Comparison of ENCODE assay signal across 18 cellular contexts in genomic region chr1:227065311-227065710, GRCh38.
DNase-seq lines count a peak whose midpoint lies in the region; ATAC-seq, FAIRE-seq and TF ChIP-seq lines count a peak whose summit lies in the region.
"Had no signal": no experiment of that assay in that cellular context is flagged by ENCODE, and none has a peak within 500 bp of the region (broad histone marks: within the 10 kb centered on the region; RNA-seq: fewer than 3 reads in every experiment).

No MANE protein-coding gene starts in this region.

- peak; percentile 51 for DNase-seq in EH (ENCODE audit: low read depth)
- DNase-seq in astrocyte (ENCODE audit: low read depth) = peak; percentile 18
- DNase-seq in fibroblast of peridontal ligament (ENCODE audit: extremely low read depth) = peak; percentile 40
- DNase-seq in NCI-H526 (lab: John Stamatoyannopoulos, UW) = no peak
- no peak for DNase-seq in activated T-cell treated with anti-CD3 and anti-CD28 coated beads, Interleukin-2, amount 50 U/mL, for 72 hours
- no peak for DNase-seq in iPS-NIHi11 (ENCODE audit: low spot score)
- DNase-seq: ACHN; C1 segment of cervical spinal cord; CD4-positive, alpha-beta T cell; DND-41; GF-D8; GM23248; IMR-90; KBM-7 had no signal

- no peak overlapping the region for H3K27ac ChIP-seq in astrocyte (ENCODE audit: low read depth, low read length)
- H3K27ac ChIP-seq: GM23248 had no signal

- no peaks in the 10 kb centered on the region for H3K9me3 ChIP-seq in astrocyte (ENCODE audit: insufficient read depth, low read depth, low read length)

- H3K4me3 ChIP-seq in astrocyte (ENCODE audit: insufficient read depth, low read depth, low read length) = no peak overlapping the region
- H3K4me3 ChIP-seq: GM23248 had no signal

- H3K9me3 Mint-ChIP-seq in astrocyte (ENCODE audit: unreplicated experiment) = no peaks in the 10 kb centered on the region
- H3K9me3 Mint-ChIP-seq in activated T-cell treated with anti-CD3 and anti-CD28 coated beads, Interleukin-2, amount 50 U/mL, for 72 hours = peaks cover 2 to 4% of the 10 kb centered on the region in 2 donors

- no peaks in the 10 kb centered on the region for H3K27me3 ChIP-seq in astrocyte (ENCODE audit: insufficient read depth, low read length)

- peaks cover 7% of the 10 kb centered on the region for H3K36me3 ChIP-seq in astrocyte (ENCODE audit: insufficient read depth, low read length)

- H4K20me1 ChIP-seq in astrocyte (ENCODE audit: insufficient read depth, low read length) = no peaks in the 10 kb centered on the region

- peaks cover 13% of the 10 kb centered on the region for H3K4me1 Mint-ChIP-seq in astrocyte (ENCODE audit: low read depth, unreplicated experiment)
- peaks cover 4% of the 10 kb centered on the region for H3K4me1 Mint-ChIP-seq in activated T-cell treated with anti-CD3 and anti-CD28 coated beads, Interleukin-2, amount 50 U/mL, for 72 hours (ENCODE audit: low read depth)
- H3K4me1 Mint-ChIP-seq: B cell had no signal

- no peaks in the 10 kb centered on the region for H3K27me3 Mint-ChIP-seq in astrocyte (ENCODE audit: low read depth, unreplicated experiment)
- peaks cover 22% of the 10 kb centered on the region for H3K27me3 Mint-ChIP-seq in activated T-cell treated with anti-CD3 and anti-CD28 coated beads, Interleukin-2, amount 50 U/mL, for 72 hours (ENCODE audit: low read depth)

- no peak for TF ChIP-seq CTCF in astrocyte (IDR thresholded peaks at IDR 0.05; ENCODE audit: insufficient read depth, low read depth, low read length)

- no peaks in the 10 kb centered on the region for H3K79me2 ChIP-seq in astrocyte (ENCODE audit: insufficient read depth, low read length)

- no peak overlapping the region for H3K4me3 Mint-ChIP-seq in astrocyte (ENCODE audit: unreplicated experiment)
- no peak overlapping the region for H3K4me3 Mint-ChIP-seq in activated T-cell treated with anti-CD3 and anti-CD28 coated beads, Interleukin-2, amount 50 U/mL, for 72 hours
- H3K4me3 Mint-ChIP-seq: B cell; CD4-positive, alpha-beta T cell had no signal

- H3K36me3 Mint-ChIP-seq in astrocyte (ENCODE audit: low read depth, unreplicated experiment) = peaks cover 4% of the 10 kb centered on the region
- H3K36me3 Mint-ChIP-seq in activated T-cell treated with anti-CD3 and anti-CD28 coated beads, Interleukin-2, amount 50 U/mL, for 72 hours (ENCODE audit: insufficient read depth in 2 of 2) = peaks cover 0 to under 1% of the 10 kb centered on the region in 2 donors

- FAIRE-seq in astrocyte (lab: Jason Lieb, UNC) = no peak
- FAIRE-seq: H54 had no signal

- no peak overlapping the region for H3K9ac ChIP-seq in astrocyte (ENCODE audit: low read length)
- H3K9ac ChIP-seq: GM23248 had no signal

- no peak for ATAC-seq in HG02884 (IDR thresholded peaks at IDR 0.05; ENCODE audit: unreplicated experiment)
- no peak for ATAC-seq in activated T-cell treated with anti-CD3 and anti-CD28 coated beads, Interleukin-2, amount 50 U/mL, for 72 hours (replicated peaks in 1 of 2)
- ATAC-seq: HCT116 had no signal

- H3K4me1 ChIP-seq in astrocyte (ENCODE audit: insufficient read depth, low read length) = no peaks in the 10 kb centered on the region

- no peak overlapping the region for H3K27ac Mint-ChIP-seq in astrocyte (ENCODE audit: unreplicated experiment)
- H3K27ac Mint-ChIP-seq in activated T-cell treated with anti-CD3 and anti-CD28 coated beads, Interleukin-2, amount 50 U/mL, for 72 hours = no peak overlapping the region
- H3K27ac Mint-ChIP-seq: B cell; CD4-positive, alpha-beta T cell had no signal

- no peak overlapping the region for H2AFZ ChIP-seq in astrocyte (ENCODE audit: low read depth, low read length)
- H2AFZ ChIP-seq: GM23248 had no signal

- H3K4me2 ChIP-seq in astrocyte (ENCODE audit: low read length) = no peak overlapping the region

Comparison
In these comparisons a context has a peak if more than half of its experiments do, and no peak if none do; other contexts are left out.
1. DNase-seq: peak in EH (single experiment), astrocyte (single experiment) and fibroblast of peridontal ligament (single experiment); none in NCI-H526 (0 of 2), activated T-cell treated with anti-CD3 and anti-CD28 coated beads, Interleukin-2, amount 50 U/mL, for 72 hours (0 of 2) and iPS-NIHi11 (single experiment).